ENCODE assay signal across 8 cellular contexts in genomic region chr9:35114921-35115341, GRCh38. TPM values are rescaled to one million over a fixed set of nuclear protein-coding genes. Genes with fewer than 3 reads are reported as not detected.
A peak's percentile ranks its signal among the peaks of the same experiment; 100 is the strongest.
DNase-seq lines count a peak whose midpoint lies in the region; ATAC-seq, FAIRE-seq and TF ChIP-seq lines count a peak whose summit lies in the region.

No MANE protein-coding gene starts in this region.

- no peaks in the 10 kb centered on the region for H3K36me3 ChIP-seq in GM23248 (ENCODE audit: low read depth)
- H3K36me3 ChIP-seq in colonic mucosa = no peaks in the 10 kb centered on the region
- H3K36me3 ChIP-seq in left lung = peaks cover 0 to 4% of the 10 kb centered on the region in 2 donors
- H3K36me3 ChIP-seq in stomach = no peaks in the 10 kb centered on the region

- intact Hi-C loops in colonic mucosa (cut with DNase I) = no loop called here
- intact Hi-C loops in left lung (cut with DNase I) = loop anchor here in 1 of 2 donors (5.0 kb wide), 2 partner anchors 137 to 362 kb away; no protein-coding TSS in a partner anchor
- intact Hi-C loops in stomach (cut with DNase I; ENCODE audit: low total_unique reads) = loop anchor here (5.0 to 10.0 kb wide), 2 partner anchors 142 to 360 kb away; no protein-coding TSS in a partner anchor

- in situ Hi-C loops in GM23248 (cut with MboI) = loop anchor here (10.0 kb wide), 1 partner anchor 440 kb away; no protein-coding TSS in a partner anchor

- H4K20me1 ChIP-seq in GM23248 (ENCODE audit: insufficient read depth) = no peaks in the 10 kb centered on the region

- H3K79me2 ChIP-seq in GM23248 (ENCODE audit: insufficient read depth) = peaks cover 28% of the 10 kb centered on the region

- H3K9ac ChIP-seq in GM23248 = peak overlapping the region; percentile 90
- H3K9ac ChIP-seq in colonic mucosa (ENCODE audit: low read depth in 2 of 2, low read length in 2 of 2) = peak overlapping the region; percentile 74 to 93

- no peaks in the 10 kb centered on the region for H3K9me2 ChIP-seq in GM23248 (ENCODE audit: insufficient read depth)

- DNase-seq in AG04449 (ENCODE audit: low read depth, low spot score) (no peak), GM23248 (peak; percentile 82), SKM-1 treated with dmso at 0.1 percent for 144 hours (lab: John Stamatoyannopoulos, UW; ENCODE audit: unreplicated experiment) (peak; percentile 83), colonic mucosa (peak; percentile 76), left lung (peak; percentile 81 to 90), stomach (peak; percentile 42), H54 (ENCODE audit: insufficient read length, low spot score) (no peak), GM19238 (ENCODE audit: insufficient read length, low spot score) (no peak)

- peak overlapping the region; percentile 92 for H2AFZ ChIP-seq in GM23248

- H3K4me1 ChIP-seq in GM23248 (ENCODE audit: insufficient read depth) = peaks cover 38% of the 10 kb centered on the region
- H3K4me1 ChIP-seq in colonic mucosa = peaks cover 6% of the 10 kb centered on the region
- peaks cover 41 to 61% of the 10 kb centered on the region in 2 donors for H3K4me1 ChIP-seq in left lung
- H3K4me1 ChIP-seq in stomach = peaks cover 46 to 67% (median 66%) of the 10 kb centered on the region in 4 donors

- CTCF ChIA-PET in AG04449 (lab: Yijun Ruan, JAX) = interaction anchor here (1.3 to 15.9 kb wide), 11 partner anchors 8 to 489 kb away, joined by 3 to 181 read pairs (median 7); partner anchors contain the start of genes PIGO and RUSC2

- H3K4me3 ChIP-seq in AG04449 (ENCODE audit: low read depth, low read length) = peak overlapping the region; percentile 99
- peak overlapping the region; percentile 77 for H3K4me3 ChIP-seq in GM23248
- H3K4me3 ChIP-seq in colonic mucosa = peak overlapping the region; percentile 38
- peak overlapping the region; percentile 55 to 85 for H3K4me3 ChIP-seq in left lung
- peak overlapping the region; percentile 53 to 65 (median 60) for H3K4me3 ChIP-seq in stomach

- TF ChIP-seq POLR2A in stomach (IDR thresholded peaks at IDR 0.05) = no peak
- no peak for TF ChIP-seq POLR2A in H54 (IDR thresholded peaks at IDR 0.05; ENCODE audit: low read depth, low read length)

- TF ChIP-seq CTCF in AG04449 (IDR thresholded peaks at IDR 0.05; ENCODE audit: insufficient read depth, low read length, missing control alignments) (no peak), colonic mucosa (IDR thresholded peaks at IDR 0.05) (no peak), left lung (IDR thresholded peaks at IDR 0.05) (no peak), stomach (IDR thresholded peaks at IDR 0.05) (no peak)

- H3K27ac ChIP-seq in GM23248 (peak overlapping the region; percentile 98), colonic mucosa (peak overlapping the region; percentile 91), left lung (peak overlapping the region; percentile 95 to 96), stomach (peak overlapping the region; percentile 87 to 95 (median 92))

- H3F3A ChIP-seq in GM23248 (ENCODE audit: insufficient read depth) = peaks cover 46% of the 10 kb centered on the region

- ATAC-seq in left lung = peak; percentile 4

- H3K9me3 ChIP-seq in GM23248 (ENCODE audit: low read depth) (no peaks in the 10 kb centered on the region), colonic mucosa (no peaks in the 10 kb centered on the region), left lung (no peaks in the 10 kb centered on the region), stomach (no peaks in the 10 kb centered on the region)

- H3K4me2 ChIP-seq in GM23248 (ENCODE audit: unreplicated experiment) = peak overlapping the region; percentile 92

- FAIRE-seq in H54 (lab: Jason Lieb, UNC) = no peak

- no peaks in the 10 kb centered on the region for H3K27me3 ChIP-seq in GM23248 (replicated peaks; ENCODE audit: insufficient read depth)
- no peaks in the 10 kb centered on the region for H3K27me3 ChIP-seq in colonic mucosa
- H3K27me3 ChIP-seq in left lung = no peaks in the 10 kb centered on the region
- H3K27me3 ChIP-seq in stomach = no peaks in the 10 kb centered on the region

- POLR2A ChIA-PET in AG04449 (lab: Yijun Ruan, JAX) = interaction anchor here (0.7 to 1.7 kb wide), 5 partner anchors 35 to 375 kb away, joined by 3 to 5 read pairs (median 4); partner anchors contain the start of genes FANCG and RUSC2

- 0 to 5% methylated on average over 3 to 6 of the region's 6 CpGs for WGBS in GM23248 (ENCODE audit: low coverage in 1 of 2, low lambda C conversion rate in 2 of 2, missing lambda C conversion rate in 2 of 2), 2 experiments
- WGBS in stomach, 5 donors = 3 to 12% (median 5%) methylated on average over 6 of the region's 6 CpGs

- TF ChIP-seq EP300 in stomach (IDR thresholded peaks at IDR 0.05) = no peak

RNA-seq across cellular contexts. Expression of gene ATOSB, which starts 0.7 kb away (rescaled TPM):
- 44.3 and 50.4 TPM in 2 replicates for total RNA-seq in GM23248 (2014; rRNA removed; shearing (Covaris generic))
- 29.4 and 30.5 TPM in 2 replicates for polyA plus RNA-seq in GM23248 (2016; fragmentation: Nextera tagmentation; extraction: Ambion mirVana)
- 10 to 100 TPM; 16.8 to 44.6 TPM for total RNA-seq in colonic mucosa
- total RNA-seq in left lung = 10 to 100 TPM; 26.1 to 30.9 TPM
- total RNA-seq in stomach = 10 to 100 TPM in 4 of 5 donors, 1 to 10 TPM in 1; 8.6 to 63.0 (median 24.9) TPM
- 10 to 100 TPM; 10.3 to 13.7 (median 12.9) TPM for polyA plus RNA-seq in stomach

RNA-seq across cellular contexts. Expression of gene STOML2, which starts 12.0 kb away (rescaled TPM):
- total RNA-seq in GM23248 (2014; rRNA removed; shearing (Covaris generic)) = 101 and 124 TPM in 2 replicates
- polyA plus RNA-seq in GM23248 (2016; fragmentation: Nextera tagmentation; extraction: Ambion mirVana) = 120 and 129 TPM in 2 replicates
- total RNA-seq in colonic mucosa = 100 to 1,000 TPM; 111 to 233 TPM
- total RNA-seq in left lung = 10 to 100 TPM; 62.3 to 90.3 TPM
- total RNA-seq in stomach = 10 to 100 TPM; 19.3 to 80.8 (median 52.7) TPM
- 100 to 1,000 TPM in 1 of 3 donors, 10 to 100 TPM in 2; 93.7 to 126 (median 99.6) TPM for polyA plus RNA-seq in stomach

RNA-seq across cellular contexts. Expression of gene PIGO, which starts 18.5 kb away (rescaled TPM):
- 16.4 and 17.4 TPM in 2 replicates for total RNA-seq in GM23248 (2014; rRNA removed; shearing (Covaris generic))
- polyA plus RNA-seq in GM23248 (2016; fragmentation: Nextera tagmentation; extraction: Ambion mirVana) = 18.6 and 19.5 TPM in 2 replicates
- total RNA-seq in colonic mucosa = 10 to 100 TPM; 27.6 to 51.3 TPM
- total RNA-seq in left lung = 10 to 100 TPM; 29.8 to 30.7 TPM
- 10 to 100 TPM; 12.9 to 26.2 (median 15.6) TPM for total RNA-seq in stomach
- 10 to 100 TPM in 2 of 3 donors, 1 to 10 TPM in 1; 4.3 to 17.9 (median 14.3) TPM for polyA plus RNA-seq in stomach

RNA-seq across cellular contexts. Expression of gene FANCG, which starts 35.2 kb away (rescaled TPM):
- total RNA-seq in GM23248 (2014; rRNA removed; shearing (Covaris generic)) = 11.5 and 20.0 TPM in 2 replicates
- 15.3 and 15.8 TPM in 2 replicates for polyA plus RNA-seq in GM23248 (2016; fragmentation: Nextera tagmentation; extraction: Ambion mirVana)
- 10 to 100 TPM; 11.4 to 47.5 TPM for total RNA-seq in colonic mucosa
- 10 to 100 TPM; 18.7 to 28.3 TPM for total RNA-seq in left lung
- total RNA-seq in stomach = 10 to 100 TPM in 3 of 5 donors, 1 to 10 TPM in 2; 1.3 to 30.9 (median 15.8) TPM
- polyA plus RNA-seq in stomach = 10 to 100 TPM; 11.8 to 29.8 (median 17.1) TPM

RNA-seq across cellular contexts. Expression of gene VCP, which starts 42.5 kb away (rescaled TPM):
- 295 and 329 TPM in 2 replicates for total RNA-seq in GM23248 (2014; rRNA removed; shearing (Covaris generic))
- polyA plus RNA-seq in GM23248 (2016; fragmentation: Nextera tagmentation; extraction: Ambion mirVana) (252 and 255 TPM in 2 replicates), stomach (10 to 100 TPM; 53.2 to 60.5 (median 53.5) TPM)
- total RNA-seq in colonic mucosa (100 to 1,000 TPM; 176 to 287 TPM), left lung (100 to 1,000 TPM; 228 to 327 TPM), stomach (100 to 1,000 TPM; 113 to 238 (median 146) TPM)

Comparison
In these comparisons a context has a peak if more than half of its experiments do, and no peak if none do; other contexts are left out.
1. DNase-seq: peak in GM23248 (single experiment), SKM-1 treated with dmso at 0.1 percent for 144 hours (single experiment), colonic mucosa (single experiment), left lung (2 of 2) and stomach (single experiment); none in AG04449 (single experiment), H54 (single experiment) and GM19238 (single experiment).
2. H3K4me3 ChIP-seq: peak in every context shown above with its lines; median percentile 99 in AG04449; 77 in GM23248; 70 in left lung; 60 in stomach; 38 in colonic mucosa.
3. Peak in every context shown above with its lines, with median percentiles within 50 percentile points of each other: H3K27ac ChIP-seq.